21 cellular contexts compared by ENCODE assay signal in genomic region chrX:99184153-99184552, GRCh38.
DNase-seq lines count a peak whose midpoint lies in the region; ATAC-seq, FAIRE-seq and TF ChIP-seq lines count a peak whose summit lies in the region.
"Had no signal": no experiment of that assay in that cellular context is flagged by ENCODE, and none has a peak within 500 bp of the region (broad histone marks: within the 10 kb centered on the region; RNA-seq: fewer than 3 reads in every experiment).

No MANE protein-coding gene starts in this region.

- no peaks in the 10 kb centered on the region for H3K9me3 ChIP-seq in left lung
- no peaks in the 10 kb centered on the region for H3K9me3 ChIP-seq in CD8-positive, alpha-beta memory T cell (ENCODE audit: low read length)
- H3K9me3 ChIP-seq: A549 had no signal

- no peak overlapping the region for H3K4me3 ChIP-seq in left lung
- H3K4me3 ChIP-seq in CD8-positive, alpha-beta memory T cell (ENCODE audit: low read length), result no peak overlapping the region
- H3K4me3 ChIP-seq: A549, GM23338 had no signal

- no peaks in the 10 kb centered on the region for H3K36me3 ChIP-seq in left lung
- H3K36me3 ChIP-seq in CD8-positive, alpha-beta memory T cell (ENCODE audit: insufficient read depth, low read length), result no peaks in the 10 kb centered on the region

- intact Hi-C loops in left lung (cut with DNase I), result no loop called here

- peak; percentile 24 for FAIRE-seq in colon (lab: Jason Lieb, UNC)
- FAIRE-seq: G401.6, GM12891, GM19239, H54, HTR-8/SVneo had no signal

- H3K4me3 Mint-ChIP-seq in T-helper 2 cell treated with Interferon-gamma antibody and Interleukin-4, amounts not matched to agents 5 μg/mL and 100 μg/mL, for 36 hours, result no peak overlapping the region
- no peak overlapping the region for H3K4me3 Mint-ChIP-seq in CD8-positive, alpha-beta memory T cell
- H3K4me3 Mint-ChIP-seq: CD14-positive monocyte; CD4-positive, alpha-beta memory T cell; GM23338 had no signal

- peak; percentile 3 for DNase-seq in NCI-H510A treated with DMSO at 0.1 percent for 48 hours (lab: John Stamatoyannopoulos, UW)
- DNase-seq in NCI-H510A (lab: John Stamatoyannopoulos, UW), result no peak
- DNase-seq in left lung, result no peak
- no peak for DNase-seq in NCI-H526 (lab: John Stamatoyannopoulos, UW)
- DNase-seq in T-helper 2 cell treated with Interferon-gamma antibody and Interleukin-4, amounts not matched to agents 5 μg/mL and 100 μg/mL, for 36 hours (ENCODE audit: low spot score), result no peak
- DNase-seq in CD8-positive, alpha-beta memory T cell, result no peak
- DNase-seq in cortex of kidney (lab: John Stamatoyannopoulos, UW), result no peak
- DNase-seq: AML-193; Calu3; CD4-positive, alpha-beta memory T cell; HCEC 1CT had no signal

- H3K36me3 Mint-ChIP-seq in T-helper 2 cell treated with Interferon-gamma antibody and Interleukin-4, amounts not matched to agents 5 μg/mL and 100 μg/mL, for 36 hours (ENCODE audit: low read depth), result no peaks in the 10 kb centered on the region
- no peaks in the 10 kb centered on the region for H3K36me3 Mint-ChIP-seq in CD8-positive, alpha-beta memory T cell
- H3K36me3 Mint-ChIP-seq: CD14-positive monocyte; CD4-positive, alpha-beta memory T cell had no signal

- POLR2A ChIA-PET in CD8-positive, alpha-beta memory T cell (lab: Charles Lee), result no interaction called here

- no peak overlapping the region for H3K27ac Mint-ChIP-seq in T-helper 2 cell treated with Interferon-gamma antibody and Interleukin-4, amounts not matched to agents 5 μg/mL and 100 μg/mL, for 36 hours
- H3K27ac Mint-ChIP-seq in CD8-positive, alpha-beta memory T cell, result no peak overlapping the region
- H3K27ac Mint-ChIP-seq: CD14-positive monocyte; CD4-positive, alpha-beta memory T cell; GM23338 had no signal

- H3K4me1 Mint-ChIP-seq in T-helper 2 cell treated with Interferon-gamma antibody and Interleukin-4, amounts not matched to agents 5 μg/mL and 100 μg/mL, for 36 hours (ENCODE audit: low read depth), result no peaks in the 10 kb centered on the region
- no peaks in the 10 kb centered on the region for H3K4me1 Mint-ChIP-seq in CD8-positive, alpha-beta memory T cell
- H3K4me1 Mint-ChIP-seq: CD14-positive monocyte; CD4-positive, alpha-beta memory T cell; GM23338 had no signal

- ATAC-seq in left lung, result peak; percentile 66
- ATAC-seq: A549, GM23338 had no signal

- H3K27ac ChIP-seq in left lung, result no peak overlapping the region
- H3K27ac ChIP-seq in CD8-positive, alpha-beta memory T cell (ENCODE audit: low read depth, low read length), result no peak overlapping the region
- H3K27ac ChIP-seq: 22Rv1, A549 had no signal

- H3K9me3 Mint-ChIP-seq in T-helper 2 cell treated with Interferon-gamma antibody and Interleukin-4, amounts not matched to agents 5 μg/mL and 100 μg/mL, for 36 hours, result no peaks in the 10 kb centered on the region
- H3K9me3 Mint-ChIP-seq in CD8-positive, alpha-beta memory T cell, result peaks cover 0 to 9% (median 0%) of the 10 kb centered on the region in 5 donors
- H3K9me3 Mint-ChIP-seq: GM23338 had no signal

- H3K27me3 ChIP-seq in left lung, result no peaks in the 10 kb centered on the region
- no peaks in the 10 kb centered on the region for H3K27me3 ChIP-seq in CD8-positive, alpha-beta memory T cell (ENCODE audit: insufficient read depth, low read length, poor library complexity, severe bottlenecking)

- no peaks in the 10 kb centered on the region for H3K27me3 Mint-ChIP-seq in T-helper 2 cell treated with Interferon-gamma antibody and Interleukin-4, amounts not matched to agents 5 μg/mL and 100 μg/mL, for 36 hours (ENCODE audit: low read depth)
- H3K27me3 Mint-ChIP-seq in CD8-positive, alpha-beta memory T cell, result peaks cover 0 to 4% of the 10 kb centered on the region in 2 donors
- H3K27me3 Mint-ChIP-seq: CD4-positive, alpha-beta memory T cell had no signal

- H3K4me1 ChIP-seq in left lung, result no peaks in the 10 kb centered on the region
- no peaks in the 10 kb centered on the region for H3K4me1 ChIP-seq in CD8-positive, alpha-beta memory T cell (ENCODE audit: insufficient read depth, low read length)
- H3K4me1 ChIP-seq: A549 had no signal

- CTCF ChIA-PET in CD8-positive, alpha-beta memory T cell (lab: Charles Lee), result no interaction called here

- no peak for TF ChIP-seq CTCF in left lung (IDR thresholded peaks at IDR 0.05)
